In genomic region chr3:177013681-177014280, GRCh38 we compare ENCODE assay signal across 21 cellular contexts.
"Had no signal": no experiment of that assay in that cellular context is flagged by ENCODE, and none has a peak within 500 bp of the region (broad histone marks: within the 10 kb centered on the region; RNA-seq: fewer than 3 reads in every experiment).

No MANE protein-coding gene starts in this region.

- H3K27ac Mint-ChIP-seq: activated T-cell treated with anti-CD3 and anti-CD28 coated beads, Interleukin-2, amount 50 U/mL, for 72 hours; memory B cell; neural progenitor cell; stimulated activated memory B cell treated with anti-CD40 and anti-IgM and Interleukin-4, amounts not matched to agents 10 μg/mL and 1 μg/mL and 100 μg/mL, for 72 hours; T-helper 17 cell had no signal

- H3K9me3 Mint-ChIP-seq: activated T-cell treated with anti-CD3 and anti-CD28 coated beads, Interleukin-2, amount 50 U/mL, for 72 hours; memory B cell; neural progenitor cell had no signal

- H3K4me1 Mint-ChIP-seq: memory B cell; naive B cell; neural progenitor cell; stimulated activated memory B cell treated with anti-CD40 and anti-IgM and Interleukin-4, amounts not matched to agents 10 μg/mL and 1 μg/mL and 100 μg/mL, for 72 hours had no signal

- H3K4me3 Mint-ChIP-seq: activated T-cell treated with anti-CD3 and anti-CD28 coated beads, Interleukin-2, amount 50 U/mL, for 72 hours; memory B cell; naive B cell; neural progenitor cell; stimulated activated memory B cell treated with anti-CD40 and anti-IgM and Interleukin-4, amounts not matched to agents 10 μg/mL and 1 μg/mL and 100 μg/mL, for 72 hours; T-helper 17 cell had no signal

- H3K27ac ChIP-seq: ascending aorta, esophagus muscularis mucosa, gastroesophageal sphincter, heart right ventricle, neural progenitor cell, pancreas, sigmoid colon, spleen, thoracic aorta, WERI-Rb-1 had no signal

- H3K27me3 Mint-ChIP-seq: memory B cell; naive B cell; stimulated activated memory B cell treated with anti-CD40 and anti-IgM and Interleukin-4, amounts not matched to agents 10 μg/mL and 1 μg/mL and 100 μg/mL, for 72 hours; T-helper 17 cell had no signal

- H3K27me3 ChIP-seq: ascending aorta, esophagus muscularis mucosa, gastroesophageal sphincter, heart right ventricle, neural progenitor cell, pancreas, sigmoid colon, spleen had no signal

- H2AFZ ChIP-seq: neural progenitor cell had no signal

- H3K9me3 ChIP-seq: ascending aorta, esophagus muscularis mucosa, gastroesophageal sphincter, heart right ventricle, mucosa of descending colon, pancreas, sigmoid colon, spleen, thoracic aorta had no signal

- DNase-seq: activated CD4-positive, alpha-beta T cell treated with anti-CD3 and anti-CD28 coated beads, Interleukin-2, amount 50 U/mL, for 4 hours; activated effector memory CD4-positive, alpha-beta T cell treated with anti-CD3 and anti-CD28 coated beads, Interleukin-2, amount 50 U/mL, for 16 hours; activated naive CD4-positive, alpha-beta T cell treated with anti-CD3 and anti-CD28 coated beads, Interleukin-2, amount 50 U/mL, for 16 hours; activated T-cell treated with anti-CD3 and anti-CD28 coated beads, Interleukin-2, amount 50 U/mL, for 72 hours; effector CD4-positive, alpha-beta T cell; heart right ventricle; mucosa of descending colon; naive B cell; pancreas; sigmoid colon; spleen; stimulated activated CD4-positive, alpha-beta T cell treated with anti-CD3 and anti-CD28 coated beads, Interleukin-4, amount 100 ng/mL, for 4 hours; T-helper 17 cell; WERI-Rb-1 had no signal

- H3K36me3 ChIP-seq: neural progenitor cell, pancreas, WERI-Rb-1 had no signal

- H3K4me3 ChIP-seq: ascending aorta, esophagus muscularis mucosa, gastroesophageal sphincter, heart right ventricle, mucosa of descending colon, neural progenitor cell, pancreas, sigmoid colon, spleen, thoracic aorta had no signal

- H3K9ac ChIP-seq: neural progenitor cell had no signal

- H3K4me2 ChIP-seq: neural progenitor cell had no signal

- ATAC-seq: activated T-cell treated with anti-CD3 and anti-CD28 coated beads, Interleukin-2, amount 50 U/mL, for 72 hours; gastroesophageal sphincter; heart right ventricle; mucosa of descending colon; pancreas; stimulated activated memory B cell treated with anti-CD40 and anti-IgM and Interleukin-4, amounts not matched to agents 10 μg/mL and 1 μg/mL and 100 μg/mL, for 72 hours; T-helper 17 cell had no signal

- H3K4me1 ChIP-seq: ascending aorta, esophagus muscularis mucosa, gastroesophageal sphincter, heart right ventricle, neural progenitor cell, pancreas, spleen had no signal
